In genomic region chr5:127492854-127493738, GRCh38 we compare ENCODE assay signal across 1 cellular context.
TF ChIP-seq lines count a peak whose summit lies in the region.

No MANE protein-coding gene starts in this region.

TF ChIP-seq in IMR-90, 13 proteins besides CTCF, POLR2A, EP300 and RAD21:
- TF ChIP-seq SMC3 (IDR thresholded peaks at IDR 0.05; ENCODE audit: low read depth, low read length) (peak; percentile 20; the same call in 1 of the 2 replicates), ELK1 (IDR thresholded peaks at IDR 0.05; ENCODE audit: borderline replicate concordance, low read depth, low read length) (no peak)
